In the genomic region with DNA sequence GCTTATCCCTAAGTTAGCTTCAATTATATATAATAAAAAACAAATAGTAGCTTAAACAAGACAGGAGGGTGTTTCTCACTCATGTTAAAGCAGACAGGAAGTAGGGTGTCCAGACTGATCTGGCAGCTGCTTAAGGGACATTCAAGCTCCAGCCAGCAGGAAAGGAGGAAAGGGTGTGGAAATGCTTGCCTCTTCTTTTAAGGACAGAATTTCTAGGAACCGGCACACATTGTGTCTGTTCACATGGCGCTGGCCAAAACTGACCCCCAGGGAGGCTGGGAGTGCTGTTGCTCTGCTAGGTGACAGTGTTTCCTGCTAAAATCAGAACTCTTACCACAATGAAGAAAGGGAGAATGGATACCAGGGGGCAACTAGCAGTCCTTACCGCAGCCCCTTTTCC, we compare ENCODE assay signal across 15 cellular contexts. TPM values are rescaled to one million over a fixed set of nuclear protein-coding genes. Genes with fewer than 3 reads are reported as not detected.
"Had no signal": no experiment of that assay in that cellular context is flagged by ENCODE, and none has a peak within 500 bp of the region (broad histone marks: within the 10 kb centered on the region; RNA-seq: fewer than 3 reads in every experiment).

No MANE protein-coding gene starts in this region.

- H3K36me3 ChIP-seq: ovary, thyroid gland, uterus had no signal

- H3K4me3 ChIP-seq: coronary artery, ovary, thyroid gland, uterus had no signal

- FAIRE-seq: small intestine had no signal

- H3K4me1 ChIP-seq: thyroid gland, uterus had no signal

- H3K9me3 ChIP-seq: ovary, thyroid gland, uterus had no signal

- H3K27ac ChIP-seq: coronary artery, ovary, thyroid gland, uterus had no signal

- DNase-seq: activated CD8-positive, alpha-beta T cell treated with anti-CD3 and anti-CD28 coated beads for 36 hours; activated naive CD4-positive, alpha-beta T cell treated with anti-CD3 and anti-CD28 coated beads for 36 hours; caudate nucleus; effector memory CD8-positive, alpha-beta T cell; erythroblast; hypothalamus; mesenchymal stem cell; ovary; small intestine; thyroid gland; uterus had no signal

- ATAC-seq: activated CD8-positive, alpha-beta T cell treated with anti-CD3 and anti-CD28 coated beads for 36 hours; effector memory CD8-positive, alpha-beta T cell had no signal

- H3K27me3 ChIP-seq: ovary, thyroid gland, uterus had no signal

RNA-seq across cellular contexts. Expression of a gene that starts 43.1 kb away (rescaled TPM):
- total RNA-seq: activated CD8-positive, alpha-beta T cell treated with anti-CD3 and anti-CD28 coated beads for 36 hours; activated naive CD4-positive, alpha-beta T cell treated with anti-CD3 and anti-CD28 coated beads for 36 hours; ovary; renal cortical epithelial cell; thyroid gland; uterus had no signal
- polyA plus RNA-seq: adipose tissue, neural cell, ovary, small intestine had no signal
